8 cellular contexts compared by ENCODE assay signal in the genomic region with DNA sequence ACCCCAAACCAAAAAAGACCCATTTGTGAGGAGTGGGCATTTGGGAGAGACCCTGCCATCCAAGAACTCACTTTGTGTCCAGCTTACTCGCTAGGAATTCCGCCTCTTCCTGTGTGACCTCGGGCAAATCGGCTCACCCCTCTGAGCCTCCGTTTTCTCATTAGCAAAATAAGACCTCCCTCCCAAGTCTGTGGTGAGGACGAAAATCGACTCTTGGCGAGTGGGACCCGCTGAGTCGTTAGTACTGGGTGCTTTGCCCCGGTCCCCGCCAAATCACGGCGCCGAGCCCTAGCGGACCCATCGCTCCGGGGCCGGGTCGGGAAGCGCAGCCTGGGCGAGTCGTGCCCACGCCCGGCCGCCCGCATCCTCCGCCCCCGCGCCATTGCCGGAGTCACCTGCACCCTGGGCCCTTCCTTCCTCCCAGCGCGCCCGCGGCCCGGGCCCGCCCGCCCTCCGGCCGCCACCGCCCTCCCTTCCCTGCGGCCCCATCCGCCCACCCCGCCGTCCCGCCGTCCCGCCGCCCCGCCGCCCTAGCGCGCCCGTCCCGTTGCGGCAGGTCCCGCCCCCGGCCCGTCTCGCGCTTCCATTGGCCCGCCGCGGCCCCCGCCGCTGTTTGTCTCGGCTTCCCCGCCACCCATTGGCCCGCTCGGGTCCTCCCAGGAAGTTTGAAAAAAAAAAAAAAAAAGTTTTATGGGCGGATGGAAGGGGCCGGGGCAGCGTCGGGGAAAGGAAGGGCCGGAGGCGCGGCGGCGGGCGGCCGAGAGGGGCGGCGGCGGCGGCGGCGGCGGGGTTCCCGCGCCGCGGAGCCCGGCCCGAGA. TPM values are rescaled to one million over a fixed set of nuclear protein-coding genes. Genes with fewer than 3 reads are reported as not detected.
DNase-seq lines count a peak whose midpoint lies in the region; ATAC-seq and TF ChIP-seq lines count a peak whose summit lies in the region.

No MANE protein-coding gene starts in this region.

- peak overlapping the region; percentile 99 for H3K9ac ChIP-seq in HCT116 (ENCODE audit: low read length)

- no TSS peak for BruUV-seq in HCT116 (replicated peaks; lab: Mats Ljungman, UMichigan)

- peak overlapping the region; percentile 90 for H3K4me3 Mint-ChIP-seq in T-helper 2 cell treated with Interferon-gamma antibody and Interleukin-4, amounts not matched to agents 5 μg/mL and 100 μg/mL, for 36 hours

- H3K27ac ChIP-seq in HCT116 (ENCODE audit: low read depth, low read length) (peak overlapping the region; percentile 98), angular gyrus (ENCODE audit: low read depth, low read length) (peak overlapping the region; percentile 40), right atrium auricular region (peak overlapping the region; percentile 97), psoas muscle (peak overlapping the region; percentile 82), upper lobe of right lung (peak overlapping the region; percentile 93)

- H3K36me3 ChIP-seq in HCT116 (ENCODE audit: control insufficient read depth in 1 of 2, insufficient read depth in 2 of 2, low read length in 2 of 2) (no peaks in the 10 kb centered on the region; a peak in 1 of 4 replicates), right atrium auricular region (no peaks in the 10 kb centered on the region), psoas muscle (ENCODE audit: insufficient read depth in 1 of 2, low read depth in 1 of 2) (no peaks in the 10 kb centered on the region), upper lobe of right lung (no peaks in the 10 kb centered on the region)

- H3K4me3 ChIP-seq in HCT116 (replicated peaks in 1 of 2; ENCODE audit: low read depth in 1 of 2, low read length in 2 of 2) (peak overlapping the region; percentile 94 to 98), right atrium auricular region (peak overlapping the region; percentile 76 to 95), psoas muscle (peak overlapping the region; percentile 79), upper lobe of right lung (peak overlapping the region; percentile 98)

- POLR2A ChIA-PET in HCT116 (lab: Charles Lee) = no interaction called here

- intact Hi-C loops in HCT116 (cut with micrococcal nuclease) = loop anchor here (2.0 to 5.0 kb wide), 2 partner anchors 58 to 139 kb away; a partner anchor contains a TSS
- intact Hi-C loops in psoas muscle (cut with DNase I) = no loop called here
- intact Hi-C loops in upper lobe of right lung (cut with DNase I) = no loop called here

- no peaks in the 10 kb centered on the region for H3K9me2 ChIP-seq in HCT116 (ENCODE audit: insufficient read depth)

- H2AFZ ChIP-seq in HCT116 (ENCODE audit: low read depth, low read length, poor library complexity, severe bottlenecking) = no peak overlapping the region

- DNase-seq in ELF-1 (ENCODE audit: low read depth, low spot score) (peak; percentile 88), HCT116 (ENCODE audit: low read depth, low spot score) (no peak), NCI-H1092 (lab: John Stamatoyannopoulos, UW) (peak; percentile 63), right atrium auricular region (ENCODE audit: low spot score) (peak; percentile 93), psoas muscle (peak; percentile 93 to 94), upper lobe of right lung (peak; percentile 96)
- DNase-seq in T-helper 2 cell treated with Interferon-gamma antibody and Interleukin-4, amounts not matched to agents 5 μg/mL and 100 μg/mL, for 36 hours (ENCODE audit: low spot score) = peak; percentile 87

- peak overlapping the region; percentile 100 for H3K4me2 ChIP-seq in HCT116 (ENCODE audit: low read length)

- no peaks in the 10 kb centered on the region for H3K27me3 ChIP-seq in HCT116 (ENCODE audit: insufficient read depth, low read length)
- H3K27me3 ChIP-seq in right atrium auricular region = no peaks in the 10 kb centered on the region
- no peaks in the 10 kb centered on the region for H3K27me3 ChIP-seq in psoas muscle (ENCODE audit: insufficient read depth in 3 of 3, low read length in 2 of 3)
- no peaks in the 10 kb centered on the region for H3K27me3 ChIP-seq in upper lobe of right lung

- no peaks in the 10 kb centered on the region for H4K20me1 ChIP-seq in HCT116 (ENCODE audit: insufficient read depth)

- WGBS in psoas muscle, 3 donors = 0 to 1% (median 0%) methylated on average over 32 to 91 of the region's 94 CpGs

- no peaks in the 10 kb centered on the region for H3K27me3 Mint-ChIP-seq in T-helper 2 cell treated with Interferon-gamma antibody and Interleukin-4, amounts not matched to agents 5 μg/mL and 100 μg/mL, for 36 hours (ENCODE audit: low read depth)

- CTCF ChIA-PET in HCT116 (lab: Charles Lee) = no interaction called here

- TF ChIP-seq CTCF in HCT116 (IDR thresholded peaks at IDR 0.05 in 2 of 3, conservative IDR thresholded peaks at IDR 0.05 in 1 of 3; ENCODE audit: borderline replicate concordance in 1 of 3, insufficient read depth in 1 of 3, low read depth in 2 of 3, low read length in 2 of 3) (no peak), right atrium auricular region (IDR thresholded peaks at IDR 0.05) (no peak), psoas muscle (IDR thresholded peaks at IDR 0.05) (no peak), upper lobe of right lung (IDR thresholded peaks at IDR 0.05) (no peak)

- TF ChIP-seq POLR2A in HCT116 (IDR thresholded peaks at IDR 0.05; ENCODE audit: borderline replicate concordance, extremely low read depth, insufficient read depth, insufficient read length) = no peak

- no peaks in the 10 kb centered on the region for H3K9me3 ChIP-seq in HCT116 (ENCODE audit: control insufficient read depth in 1 of 2, insufficient read depth in 1 of 2, low read depth in 1 of 2, low read length in 2 of 2)
- H3K9me3 ChIP-seq in right atrium auricular region = no peaks in the 10 kb centered on the region
- no peaks in the 10 kb centered on the region for H3K9me3 ChIP-seq in psoas muscle
- no peaks in the 10 kb centered on the region for H3K9me3 ChIP-seq in upper lobe of right lung

- H3K9me3 Mint-ChIP-seq in T-helper 2 cell treated with Interferon-gamma antibody and Interleukin-4, amounts not matched to agents 5 μg/mL and 100 μg/mL, for 36 hours = no peaks in the 10 kb centered on the region

- H3K27ac Mint-ChIP-seq in T-helper 2 cell treated with Interferon-gamma antibody and Interleukin-4, amounts not matched to agents 5 μg/mL and 100 μg/mL, for 36 hours = peak overlapping the region; percentile 82

- RAD21 ChIA-PET in HCT116 (lab: Charles Lee; ENCODE audit: low non-redundant PET in 1 of 2, low total read pairs in 2 of 2, uncharacterized antibody in 2 of 2, unreplicated experiment in 2 of 2) = no interaction called here

- peak; percentile 47 for ATAC-seq in HCT116
- ATAC-seq in psoas muscle = peak; percentile 80 to 91 (median 86)
- peak; percentile 87 for ATAC-seq in upper lobe of right lung

- peaks cover 17% of the 10 kb centered on the region for H3K4me1 Mint-ChIP-seq in T-helper 2 cell treated with Interferon-gamma antibody and Interleukin-4, amounts not matched to agents 5 μg/mL and 100 μg/mL, for 36 hours (ENCODE audit: low read depth)

- H3K79me2 ChIP-seq in HCT116 (ENCODE audit: insufficient read depth, low read length) = peaks cover 55% of the 10 kb centered on the region

- TF ChIP-seq RAD21 in HCT116 (IDR thresholded peaks at IDR 0.05; ENCODE audit: low read depth) = no peak

- H3K4me1 ChIP-seq in HCT116 (ENCODE audit: control insufficient read depth in 1 of 2, insufficient read depth in 2 of 2, low read length in 2 of 2) (peaks cover 71 to 85% of the 10 kb centered on the region in 2 experiments), right atrium auricular region (peaks cover 0 to 69% of the 10 kb centered on the region in 2 donors), psoas muscle (peaks cover 29% of the 10 kb centered on the region), upper lobe of right lung (peaks cover 66% of the 10 kb centered on the region)

- H3K36me3 Mint-ChIP-seq in T-helper 2 cell treated with Interferon-gamma antibody and Interleukin-4, amounts not matched to agents 5 μg/mL and 100 μg/mL, for 36 hours (ENCODE audit: low read depth) = peaks cover 2% of the 10 kb centered on the region

TF ChIP-seq in HCT116, 20 proteins besides CTCF, POLR2A, EP300 and RAD21:
- TF ChIP-seq EGR1 (IDR thresholded peaks at IDR 0.05; ENCODE audit: low read depth) = no peak
- peak; percentile 30 for TF ChIP-seq POLR2AphosphoS5 (IDR thresholded peaks at IDR 0.05; ENCODE audit: low read depth, low read length)
- 0 out of 2 replicates have a peak, but pooled peaks have one; percentile 16 for TF ChIP-seq ZFX (IDR thresholded peaks at IDR 0.05)
TF ChIP-seq in HCT116: peak in this region for 2.

RNA-seq across cellular contexts. Expression of a gene that starts 48.9 kb away (rescaled TPM):
- total RNA-seq in HCT116 (2021; ENCODE audit: unreplicated experiment) = 244 TPM
- polyA plus RNA-seq in HCT116 (2012) = 229 and 253 TPM in 2 replicates
- total RNA-seq in right atrium auricular region = 100 to 1,000 TPM; 108 to 118 TPM
- 10 to 100 TPM; 22.1 to 34.6 (median 24.5) TPM for total RNA-seq in psoas muscle
- 10 to 100 TPM; 19.1 to 42.7 (median 24.7) TPM for polyA plus RNA-seq in psoas muscle
- 85.0 TPM for total RNA-seq in upper lobe of right lung

RNA-seq across cellular contexts. Expression of a gene that starts 59.6 kb away (rescaled TPM):
- 31.4 TPM for total RNA-seq in HCT116 (2021; ENCODE audit: unreplicated experiment)
- polyA plus RNA-seq in HCT116 (2012) = 19.2 and 28.2 TPM in 2 replicates
- 10 to 100 TPM; 17.8 to 24.7 TPM for total RNA-seq in right atrium auricular region
- 10 to 100 TPM; 11.9 to 15.4 (median 12.3) TPM for total RNA-seq in psoas muscle
- polyA plus RNA-seq in psoas muscle = 10 to 100 TPM; 21.0 to 43.4 (median 22.0) TPM
- 21.6 TPM for total RNA-seq in upper lobe of right lung

Comparison
In these comparisons a context has a peak if more than half of its experiments do, and no peak if none do; other contexts are left out.
1. H3K27ac ChIP-seq: peak in every context shown above with its lines; median percentile 98 in HCT116; 97 in right atrium auricular region; 93 in upper lobe of right lung; 82 in psoas muscle; 40 in angular gyrus.